9 cellular contexts compared by ENCODE assay signal in the genomic region with DNA sequence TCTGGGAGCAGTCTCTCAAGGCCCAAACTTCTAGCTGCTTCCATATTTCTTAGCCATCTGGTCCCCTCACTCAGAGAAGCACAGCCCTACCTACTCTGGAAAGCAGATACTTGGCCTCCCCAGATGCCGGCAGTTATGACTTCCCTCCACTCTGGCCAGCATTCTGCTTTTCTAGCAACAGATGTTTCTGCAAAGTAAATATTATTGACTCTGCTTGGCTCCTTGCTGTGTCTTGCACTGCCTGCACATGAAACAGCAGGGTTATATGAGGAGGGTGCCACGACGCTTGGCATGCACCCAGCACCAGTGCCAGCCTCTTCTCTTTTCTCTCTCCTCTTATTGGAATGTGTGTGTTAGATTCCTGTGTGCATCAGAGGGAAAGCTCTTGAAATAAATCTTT.
DNase-seq lines count a peak whose midpoint lies in the region; ATAC-seq lines count a peak whose summit lies in the region.
"Had no signal": no experiment of that assay in that cellular context is flagged by ENCODE, and none has a peak within 500 bp of the region (broad histone marks: within the 10 kb centered on the region; RNA-seq: fewer than 3 reads in every experiment).

No MANE protein-coding gene starts in this region.

- no peak overlapping the region for H3K4me3 ChIP-seq in SJCRH30

- peak overlapping the region in 4 of 6 donors; percentile 11 to 62 (median 52) for H3K27ac Mint-ChIP-seq in immature natural killer cell
- H3K27ac Mint-ChIP-seq in activated naive CD8-positive, alpha-beta T cell treated with anti-CD3 and anti-CD28 coated beads, Interleukin-2, amount 50 U/mL, for 24 hours, result no peak overlapping the region

- no peak overlapping the region for H3K27ac ChIP-seq in SJCRH30

- no peak overlapping the region for H3K4me3 Mint-ChIP-seq in immature natural killer cell
- H3K4me3 Mint-ChIP-seq in activated naive CD8-positive, alpha-beta T cell treated with anti-CD3 and anti-CD28 coated beads, Interleukin-2, amount 50 U/mL, for 24 hours, result no peak overlapping the region

- no peaks in the 10 kb centered on the region for H3K27me3 ChIP-seq in SJCRH30

- H3K4me1 ChIP-seq in SJCRH30, result peaks cover 35% of the 10 kb centered on the region

- intact Hi-C loops in Right ventricle myocardium inferior (cut with DNase I) (loop anchor here (10.0 kb wide), 1 partner anchor 55 kb away; no protein-coding TSS in a partner anchor), cardiac septum (cut with DNase I) (loop anchor here (2.0 to 10.0 kb wide), 3 partner anchors 55 to 118 kb away; partner anchors contain the start of gene ARHGAP26)

- H3K36me3 Mint-ChIP-seq in immature natural killer cell, result no peaks in the 10 kb centered on the region
- H3K36me3 Mint-ChIP-seq in activated naive CD8-positive, alpha-beta T cell treated with anti-CD3 and anti-CD28 coated beads, Interleukin-2, amount 50 U/mL, for 24 hours (ENCODE audit: low read depth), result no peaks in the 10 kb centered on the region

- no peaks in the 10 kb centered on the region for H3K9me3 Mint-ChIP-seq in immature natural killer cell
- H3K9me3 Mint-ChIP-seq in activated naive CD8-positive, alpha-beta T cell treated with anti-CD3 and anti-CD28 coated beads, Interleukin-2, amount 50 U/mL, for 24 hours, result no peaks in the 10 kb centered on the region

- H3K27me3 Mint-ChIP-seq in immature natural killer cell (ENCODE audit: low read depth in 3 of 3), result peaks cover 0 to 7% (median 6%) of the 10 kb centered on the region in 3 donors
- H3K27me3 Mint-ChIP-seq in activated naive CD8-positive, alpha-beta T cell treated with anti-CD3 and anti-CD28 coated beads, Interleukin-2, amount 50 U/mL, for 24 hours, result no peaks in the 10 kb centered on the region

- peak; percentile 23 for ATAC-seq in Right ventricle myocardium inferior
- ATAC-seq in activated naive CD8-positive, alpha-beta T cell treated with anti-CD3 and anti-CD28 coated beads, Interleukin-2, amount 50 U/mL, for 24 hours, result no peak

- no peaks in the 10 kb centered on the region for H3K36me3 ChIP-seq in SJCRH30

- no peaks in the 10 kb centered on the region for H3K9me3 ChIP-seq in SJCRH30 (replicated peaks)

- DNase-seq in Right ventricle myocardium inferior (ENCODE audit: missing footprints) (no peak), cardiac septum (ENCODE audit: low spot score) (no peak), SJCRH30 (peak; percentile 44 to 71), immature natural killer cell (no peak), medulla oblongata (ENCODE audit: extremely low spot score) (no peak), NCI-H510A treated with DMSO at 0.1 percent for 48 hours (lab: John Stamatoyannopoulos, UW) (no peak)
- no peak for DNase-seq in activated naive CD8-positive, alpha-beta T cell treated with anti-CD3 and anti-CD28 coated beads, Interleukin-2, amount 50 U/mL, for 24 hours
- DNase-seq in activated CD4-positive, alpha-beta T cell treated with anti-CD3 and anti-CD28 coated beads, Interleukin-2, amount 50 U/mL, for 48 hours, result no peak
- DNase-seq: NCI-H1436 had no signal

- peaks cover 79 to 84% of the 10 kb centered on the region in 2 donors for H3K4me1 Mint-ChIP-seq in immature natural killer cell
- peaks cover 14% of the 10 kb centered on the region for H3K4me1 Mint-ChIP-seq in activated naive CD8-positive, alpha-beta T cell treated with anti-CD3 and anti-CD28 coated beads, Interleukin-2, amount 50 U/mL, for 24 hours

Comparison
In these comparisons a context has a peak if more than half of its experiments do, and no peak if none do; other contexts are left out.
1. DNase-seq: peak in SJCRH30 (2 of 2); none in Right ventricle myocardium inferior (single experiment), cardiac septum (single experiment), immature natural killer cell (0 of 3), medulla oblongata (single experiment), NCI-H510A treated with DMSO at 0.1 percent for 48 hours (single experiment), activated naive CD8-positive, alpha-beta T cell treated with anti-CD3 and anti-CD28 coated beads, Interleukin-2, amount 50 U/mL, for 24 hours (single experiment) and activated CD4-positive, alpha-beta T cell treated with anti-CD3 and anti-CD28 coated beads, Interleukin-2, amount 50 U/mL, for 48 hours (0 of 2).